In genomic region chr17:68535903-68536302, GRCh38 we compare ENCODE assay signal across 12 cellular contexts.
"Had no signal": no experiment of that assay in that cellular context is flagged by ENCODE, and none has a peak within 500 bp of the region (broad histone marks: within the 10 kb centered on the region; RNA-seq: fewer than 3 reads in every experiment).

No MANE protein-coding gene starts in this region.

- H3K9me3 Mint-ChIP-seq: activated CD4-positive, alpha-beta memory T cell treated with anti-CD3 and anti-CD28 coated beads for 36 hours; activated T-cell treated with anti-CD3 and anti-CD28 coated beads, Interleukin-2, amount 50 U/mL, for 72 hours; dendritic cell treated with granulocyte-macrophage colony-stimulating factor and Interleukin-4, amounts not matched to agents 40 ng/mL and 50 ng/mL, for 4 days; neural progenitor cell; stimulated activated memory B cell treated with anti-CD40 and anti-IgM and Interleukin-4, amounts not matched to agents 10 μg/mL and 1 μg/mL and 100 μg/mL, for 72 hours had no signal

- DNase-seq: activated CD4-positive, alpha-beta memory T cell treated with anti-CD3 and anti-CD28 coated beads for 36 hours; activated T-cell treated with anti-CD3 and anti-CD28 coated beads, Interleukin-2, amount 50 U/mL, for 72 hours; aorta; effector memory CD4-positive, alpha-beta T cell; foreskin melanocyte; stimulated activated CD4-positive, alpha-beta T cell treated with anti-CD3 and anti-CD28 coated beads, Interleukin-2, amount 100 ng/mL, for 48 hours; T-helper 9 cell; upper lobe of right lung had no signal

- H3K4me1 Mint-ChIP-seq: neural progenitor cell; stimulated activated memory B cell treated with anti-CD40 and anti-IgM and Interleukin-4, amounts not matched to agents 10 μg/mL and 1 μg/mL and 100 μg/mL, for 72 hours had no signal

- H3K4me3 Mint-ChIP-seq: activated CD4-positive, alpha-beta memory T cell treated with anti-CD3 and anti-CD28 coated beads for 36 hours; activated T-cell treated with anti-CD3 and anti-CD28 coated beads, Interleukin-2, amount 50 U/mL, for 72 hours; dendritic cell treated with granulocyte-macrophage colony-stimulating factor and Interleukin-4, amounts not matched to agents 40 ng/mL and 50 ng/mL, for 4 days; neural progenitor cell; stimulated activated memory B cell treated with anti-CD40 and anti-IgM and Interleukin-4, amounts not matched to agents 10 μg/mL and 1 μg/mL and 100 μg/mL, for 72 hours had no signal

- ATAC-seq: activated CD4-positive, CD25-positive, alpha-beta regulatory T cell treated with anti-CD3 and anti-CD28 coated beads, Interleukin-2, amount 50 U/mL, for 24 hours; activated T-cell treated with anti-CD3 and anti-CD28 coated beads, Interleukin-2, amount 50 U/mL, for 72 hours; stimulated activated memory B cell treated with anti-CD40 and anti-IgM and Interleukin-4, amounts not matched to agents 10 μg/mL and 1 μg/mL and 100 μg/mL, for 72 hours; upper lobe of right lung had no signal

- H3K27me3 Mint-ChIP-seq: activated CD4-positive, alpha-beta memory T cell treated with anti-CD3 and anti-CD28 coated beads for 36 hours; dendritic cell treated with granulocyte-macrophage colony-stimulating factor and Interleukin-4, amounts not matched to agents 40 ng/mL and 50 ng/mL, for 4 days; stimulated activated memory B cell treated with anti-CD40 and anti-IgM and Interleukin-4, amounts not matched to agents 10 μg/mL and 1 μg/mL and 100 μg/mL, for 72 hours had no signal

- H3K27ac Mint-ChIP-seq: activated CD4-positive, alpha-beta memory T cell treated with anti-CD3 and anti-CD28 coated beads for 36 hours; dendritic cell treated with granulocyte-macrophage colony-stimulating factor and Interleukin-4, amounts not matched to agents 40 ng/mL and 50 ng/mL, for 4 days; neural progenitor cell; stimulated activated memory B cell treated with anti-CD40 and anti-IgM and Interleukin-4, amounts not matched to agents 10 μg/mL and 1 μg/mL and 100 μg/mL, for 72 hours had no signal
